17 cellular contexts compared by ENCODE assay signal in genomic region chr18:14970027-14970426, GRCh38.
DNase-seq lines count a peak whose midpoint lies in the region; ATAC-seq and TF ChIP-seq lines count a peak whose summit lies in the region.
"Had no signal": no experiment of that assay in that cellular context is flagged by ENCODE, and none has a peak within 500 bp of the region (broad histone marks: within the 10 kb centered on the region; RNA-seq: fewer than 3 reads in every experiment).

No MANE protein-coding gene starts in this region.

- POLR2A ChIA-PET in Panc1 (lab: Charles Lee), result no interaction called here

- H3K4me3 ChIP-seq in Panc1 (ENCODE audit: low read depth in 2 of 2, low read length in 2 of 2) (no peak overlapping the region), skeletal muscle satellite cell (ENCODE audit: low read length) (peak overlapping the region; percentile 40)
- H3K4me3 ChIP-seq: prostate gland had no signal

- in situ Hi-C loops in Panc1 (cut with HindIII; ENCODE audit: low pct_unique_long_range_greater_than_20kb, low sequenced_read_pairs), result no loop called here

- DNase-seq in H4 (ENCODE audit: low spot score) (peak; percentile 85), Panc1 (ENCODE audit: low read depth, low spot score) (no peak), fibroblast of gingiva (ENCODE audit: low read depth) (peak; percentile 75), NCI-H1092 (lab: John Stamatoyannopoulos, UW) (no peak), globus pallidus (ENCODE audit: low spot score) (no peak), T-helper 2 cell (no peak)
- DNase-seq: activated naive CD8-positive, alpha-beta T cell treated with anti-CD3 and anti-CD28 coated beads, Interleukin-2, amount 50 U/mL, for 24 hours; C1 segment of cervical spinal cord; effector CD4-positive, alpha-beta T cell; hypothalamus; NCI-H187; stimulated activated CD4-positive, alpha-beta T cell treated with anti-CD3 and anti-CD28 coated beads, Interleukin-12 subunit alpha, Interleukin-12 subunit beta, amount 100 ng/mL, for 4 hours had no signal

- H3K9me3 ChIP-seq in Panc1 (ENCODE audit: control insufficient read depth, insufficient read depth, low read depth, low read length) (no peaks in the 10 kb centered on the region), skeletal muscle satellite cell (replicated peaks; ENCODE audit: low read length) (no peaks in the 10 kb centered on the region)
- H3K9me3 ChIP-seq: prostate gland had no signal

- H3K36me3 ChIP-seq in Panc1 (ENCODE audit: control insufficient read depth, insufficient read depth, low read length) (no peaks in the 10 kb centered on the region), skeletal muscle satellite cell (ENCODE audit: insufficient read depth, low read length) (no peaks in the 10 kb centered on the region)
- H3K36me3 ChIP-seq: prostate gland had no signal

- H3K9ac ChIP-seq in skeletal muscle satellite cell (ENCODE audit: low read depth, low read length), result no peak overlapping the region

- H3K4me1 ChIP-seq in Panc1 (ENCODE audit: control insufficient read depth, insufficient read depth, low read length) (no peaks in the 10 kb centered on the region), skeletal muscle satellite cell (ENCODE audit: control insufficient read depth, insufficient read depth, low read length) (peaks cover 65% of the 10 kb centered on the region)
- H3K4me1 ChIP-seq: prostate gland had no signal

- no peak for TF ChIP-seq CTCF in Panc1 (IDR thresholded peaks at IDR 0.05)

- CTCF ChIA-PET in Panc1 (lab: Charles Lee), result no interaction called here

- no TSS peak for BruUV-seq in Panc1 (replicated peaks; lab: Mats Ljungman, UMichigan)

- peak overlapping the region; percentile 57 for H3K4me2 ChIP-seq in skeletal muscle satellite cell (ENCODE audit: low read length)

- H3K27ac ChIP-seq in Panc1 (ENCODE audit: low read length), result no peak overlapping the region
- H3K27ac ChIP-seq: prostate gland had no signal

- intact Hi-C loops in Panc1 (cut with micrococcal nuclease; ENCODE audit: unreplicated experiment), result no loop called here

- H3K27me3 ChIP-seq in Panc1 (ENCODE audit: control insufficient read depth, insufficient read depth, low read length), result no peaks in the 10 kb centered on the region
- H3K27me3 ChIP-seq in skeletal muscle satellite cell (ENCODE audit: control insufficient read depth, insufficient read depth, low read length), result no peaks in the 10 kb centered on the region

- peak; percentile 59; the same call in 1 of the 2 replicates for ATAC-seq in Panc1
- ATAC-seq in GM21381 (IDR thresholded peaks at IDR 0.05; ENCODE audit: unreplicated experiment), result no peak
- ATAC-seq: activated CD4-positive, CD25-positive, alpha-beta regulatory T cell treated with anti-CD3 and anti-CD28 coated beads, Interleukin-2, amount 50 U/mL, for 24 hours; activated naive CD8-positive, alpha-beta T cell treated with anti-CD3 and anti-CD28 coated beads, Interleukin-2, amount 50 U/mL, for 24 hours; stimulated activated memory B cell treated with anti-CD40 and anti-IgM and Interleukin-4, amounts not matched to agents 10 μg/mL and 1 μg/mL and 100 μg/mL, for 72 hours had no signal

Comparison
In these comparisons a context has a peak if more than half of its experiments do, and no peak if none do; other contexts are left out.
1. DNase-seq: peak in H4 (single experiment) and fibroblast of gingiva (single experiment); none in Panc1 (single experiment), NCI-H1092 (single experiment), globus pallidus (single experiment) and T-helper 2 cell (0 of 5).